ENCODE assay signal across 18 cellular contexts in genomic region chr2:24183369-24184069, GRCh38. TPM values are rescaled to one million over a fixed set of nuclear protein-coding genes. Genes with fewer than 3 reads are reported as not detected.
"Had no signal": no experiment of that assay in that cellular context is flagged by ENCODE, and none has a peak within 500 bp of the region (broad histone marks: within the 10 kb centered on the region; RNA-seq: fewer than 3 reads in every experiment).

No MANE protein-coding gene starts in this region.

- H3K27ac ChIP-seq: ascending aorta, colonic mucosa, esophagus squamous epithelium, heart right ventricle, neural progenitor cell, parathyroid adenoma, skin epidermis, stomach had no signal

- H3K27me3 ChIP-seq: ascending aorta, colonic mucosa, heart right ventricle, neural progenitor cell, stomach had no signal

- ATAC-seq: activated CD8-positive, alpha-beta memory T cell treated with anti-CD3 and anti-CD28 coated beads, Interleukin-2, amount 10 ng/mL, durations not matched to agents 7 days and 5 days; activated T-cell treated with anti-CD3 and anti-CD28 coated beads, Interleukin-2, amount 50 U/mL, for 4 hours; heart right ventricle; left ventricle myocardium superior had no signal

- H3K9me3 ChIP-seq: ascending aorta, colonic mucosa had no signal

- H3K79me2 ChIP-seq: parathyroid adenoma had no signal

- H3K4me3 ChIP-seq: ascending aorta, colonic mucosa, esophagus squamous epithelium, heart right ventricle, neural progenitor cell, skin epidermis, stomach had no signal

- DNase-seq: activated CD4-positive, alpha-beta T cell treated with anti-CD3 and anti-CD28 coated beads for 1 hour; activated CD4-positive, alpha-beta T cell treated with anti-CD3 and anti-CD28 coated beads, Interleukin-2, amount 50 U/mL, for 48 hours; activated CD8-positive, alpha-beta memory T cell treated with anti-CD3 and anti-CD28 coated beads, Interleukin-2, amount 10 ng/mL, durations not matched to agents 7 days and 5 days; activated naive CD8-positive, alpha-beta T cell treated with anti-CD3 and anti-CD28 coated beads, Interleukin-2, amount 10 ng/mL, durations not matched to agents 7 days and 5 days; activated T-cell treated with anti-CD3 and anti-CD28 coated beads, Interleukin-2, amount 50 U/mL, for 4 hours; colonic mucosa; esophagus squamous epithelium; heart right ventricle; left ventricle myocardium superior; midbrain; retina; stimulated activated CD4-positive, alpha-beta T cell treated with anti-CD3 and anti-CD28 coated beads, Interleukin-4, amount 100 ng/mL, for 4 hours; stomach; T-helper 9 cell had no signal

- H3K4me2 ChIP-seq: neural progenitor cell had no signal

- H3K36me3 ChIP-seq: ascending aorta, colonic mucosa, esophagus squamous epithelium, heart right ventricle, neural progenitor cell had no signal

- H2AFZ ChIP-seq: neural progenitor cell, parathyroid adenoma had no signal

- H3K4me1 ChIP-seq: ascending aorta, colonic mucosa, heart right ventricle, parathyroid adenoma, stomach had no signal

RNA-seq across cellular contexts. Expression of gene FAM228A, which starts 8.7 kb away (rescaled TPM):
- total RNA-seq: activated CD8-positive, alpha-beta memory T cell treated with anti-CD3 and anti-CD28 coated beads, Interleukin-2, amount 10 ng/mL, durations not matched to agents 7 days and 5 days; activated T-cell treated with anti-CD3 and anti-CD28 coated beads, Interleukin-2, amount 50 U/mL, for 4 hours; ascending aorta; colonic mucosa had no signal
